Comparison of ENCODE assay signal across 28 cellular contexts in the genomic region with DNA sequence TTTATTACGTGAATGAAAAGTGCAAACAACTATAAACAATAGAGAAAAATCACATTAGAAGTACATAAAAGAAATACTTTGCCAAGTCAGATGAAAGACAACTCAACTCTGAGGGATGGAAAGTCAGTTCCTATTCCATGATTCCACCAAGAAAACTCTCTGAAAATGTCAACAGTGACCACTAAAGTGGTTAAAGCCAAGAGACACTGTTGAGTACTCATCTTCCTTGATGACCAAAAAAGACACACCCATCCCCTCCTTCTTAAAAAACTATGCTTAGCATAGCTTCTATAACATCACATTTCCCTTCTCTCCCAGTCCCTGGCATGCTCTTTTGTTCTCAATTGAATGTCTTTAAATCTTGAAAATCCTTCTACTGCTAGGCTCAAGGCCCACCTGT.
"Had no signal": no experiment of that assay in that cellular context is flagged by ENCODE, and none has a peak within 500 bp of the region (broad histone marks: within the 10 kb centered on the region; RNA-seq: fewer than 3 reads in every experiment).

No MANE protein-coding gene starts in this region.

- H3K4me1 Mint-ChIP-seq: activated CD4-positive, alpha-beta memory T cell treated with anti-CD3 and anti-CD28 coated beads, Interleukin-2, amount 10 ng/mL, durations not matched to agents 7 days and 5 days; activated CD4-positive, alpha-beta T cell treated with anti-CD3 and anti-CD28 coated beads, Interleukin-2, amount 10 ng/mL, durations not matched to agents 24 days and 14 days; central memory CD8-positive, alpha-beta T cell; naive thymus-derived CD4-positive, alpha-beta T cell had no signal

- H3K4me3 ChIP-seq: esophagus muscularis mucosa, hepatocyte, left ventricle myocardium inferior, lung, mucosa of descending colon, spleen, testis, transverse colon had no signal

- H3K27ac ChIP-seq: esophagus muscularis mucosa, hepatocyte, left ventricle myocardium inferior, spleen, testis, transverse colon, WERI-Rb-1 had no signal

- H3K36me3 ChIP-seq: esophagus muscularis mucosa, left ventricle myocardium inferior, spleen, transverse colon, WERI-Rb-1 had no signal

- H3K27ac Mint-ChIP-seq: activated CD4-positive, alpha-beta memory T cell treated with anti-CD3 and anti-CD28 coated beads, Interleukin-2, amount 10 ng/mL, durations not matched to agents 7 days and 5 days; activated CD4-positive, alpha-beta T cell treated with anti-CD3 and anti-CD28 coated beads, Interleukin-2, amount 10 ng/mL, durations not matched to agents 24 days and 14 days; activated naive CD4-positive, alpha-beta T cell treated with anti-CD3 and anti-CD28 coated beads, Interleukin-2, amount 50 U/mL, for 72 hours; activated T-cell treated with anti-CD3 and anti-CD28 coated beads, Interleukin-2, amount 50 U/mL, for 24 hours; dendritic cell treated with granulocyte-macrophage colony-stimulating factor and Interleukin-4, amounts not matched to agents 40 ng/mL and 50 ng/mL, for 4 days; naive thymus-derived CD4-positive, alpha-beta T cell; T-helper 1 cell treated with Interleukin-12 subunit alpha and Interleukin-12 subunit beta and Interleukin-4 antibody, amounts not matched to agents 30 μg/mL and 1 μg/mL, for 36 hours had no signal

- H3K9me3 ChIP-seq: esophagus muscularis mucosa, left ventricle myocardium inferior, mucosa of descending colon, spleen, testis, transverse colon had no signal

- H3K4me1 ChIP-seq: transverse colon had no signal

- H3K27me3 ChIP-seq: esophagus muscularis mucosa, hepatocyte, spleen, testis, transverse colon had no signal

- H3K36me3 Mint-ChIP-seq: naive thymus-derived CD4-positive, alpha-beta T cell had no signal

- H2AFZ ChIP-seq: hepatocyte had no signal

- H3K4me2 ChIP-seq: hepatocyte had no signal

- DNase-seq: activated CD4-positive, alpha-beta memory T cell treated with anti-CD3 and anti-CD28 coated beads, Interleukin-2, amount 10 ng/mL, durations not matched to agents 7 days and 5 days; activated CD4-positive, alpha-beta T cell treated with anti-CD3 and anti-CD28 coated beads, Interleukin-2, amount 10 ng/mL, durations not matched to agents 24 days and 14 days; activated CD4-positive, CD25-positive, alpha-beta regulatory T cell treated with anti-CD3 and anti-CD28 coated beads, Interleukin-2, amount 50 U/mL, for 72 hours; activated CD8-positive, alpha-beta memory T cell treated with anti-CD3 and anti-CD28 coated beads, Interleukin-2, amount 50 U/mL, for 48 hours; activated T-cell treated with anti-CD3 and anti-CD28 coated beads, Interleukin-2, amount 50 U/mL, for 24 hours; anterior cingulate cortex; effector CD4-positive, alpha-beta T cell; glutamatergic neuron; islet precursor cell; left ventricle myocardium inferior; mucosa of descending colon; naive thymus-derived CD4-positive, alpha-beta T cell; nucleus accumbens; right cardiac atrium; spleen; stimulated activated naive CD4-positive, alpha-beta T cell treated with Interleukin-2 at 50 U/mL for 16 hours; T1000; testis; transverse colon; WERI-Rb-1 had no signal

- H3K4me3 Mint-ChIP-seq: activated CD4-positive, alpha-beta memory T cell treated with anti-CD3 and anti-CD28 coated beads, Interleukin-2, amount 10 ng/mL, durations not matched to agents 7 days and 5 days; activated CD4-positive, alpha-beta T cell treated with anti-CD3 and anti-CD28 coated beads, Interleukin-2, amount 10 ng/mL, durations not matched to agents 24 days and 14 days; activated T-cell treated with anti-CD3 and anti-CD28 coated beads, Interleukin-2, amount 50 U/mL, for 24 hours; central memory CD8-positive, alpha-beta T cell; dendritic cell treated with granulocyte-macrophage colony-stimulating factor and Interleukin-4, amounts not matched to agents 40 ng/mL and 50 ng/mL, for 4 days; naive thymus-derived CD4-positive, alpha-beta T cell; neural crest cell; T-helper 1 cell treated with Interleukin-12 subunit alpha and Interleukin-12 subunit beta and Interleukin-4 antibody, amounts not matched to agents 30 μg/mL and 1 μg/mL, for 36 hours had no signal

- H3K9me3 Mint-ChIP-seq: neural crest cell; T-helper 1 cell treated with Interleukin-12 subunit alpha and Interleukin-12 subunit beta and Interleukin-4 antibody, amounts not matched to agents 30 μg/mL and 1 μg/mL, for 36 hours had no signal

- ATAC-seq: activated naive CD4-positive, alpha-beta T cell treated with anti-CD3 and anti-CD28 coated beads, Interleukin-2, amount 50 U/mL, for 72 hours; mucosa of descending colon; naive thymus-derived CD4-positive, alpha-beta T cell; right cardiac atrium had no signal

- H3K27me3 Mint-ChIP-seq: activated CD4-positive, alpha-beta memory T cell treated with anti-CD3 and anti-CD28 coated beads, Interleukin-2, amount 10 ng/mL, durations not matched to agents 7 days and 5 days; activated T-cell treated with anti-CD3 and anti-CD28 coated beads, Interleukin-2, amount 50 U/mL, for 24 hours; central memory CD8-positive, alpha-beta T cell; dendritic cell treated with granulocyte-macrophage colony-stimulating factor and Interleukin-4, amounts not matched to agents 40 ng/mL and 50 ng/mL, for 4 days had no signal
